In the genomic region with DNA sequence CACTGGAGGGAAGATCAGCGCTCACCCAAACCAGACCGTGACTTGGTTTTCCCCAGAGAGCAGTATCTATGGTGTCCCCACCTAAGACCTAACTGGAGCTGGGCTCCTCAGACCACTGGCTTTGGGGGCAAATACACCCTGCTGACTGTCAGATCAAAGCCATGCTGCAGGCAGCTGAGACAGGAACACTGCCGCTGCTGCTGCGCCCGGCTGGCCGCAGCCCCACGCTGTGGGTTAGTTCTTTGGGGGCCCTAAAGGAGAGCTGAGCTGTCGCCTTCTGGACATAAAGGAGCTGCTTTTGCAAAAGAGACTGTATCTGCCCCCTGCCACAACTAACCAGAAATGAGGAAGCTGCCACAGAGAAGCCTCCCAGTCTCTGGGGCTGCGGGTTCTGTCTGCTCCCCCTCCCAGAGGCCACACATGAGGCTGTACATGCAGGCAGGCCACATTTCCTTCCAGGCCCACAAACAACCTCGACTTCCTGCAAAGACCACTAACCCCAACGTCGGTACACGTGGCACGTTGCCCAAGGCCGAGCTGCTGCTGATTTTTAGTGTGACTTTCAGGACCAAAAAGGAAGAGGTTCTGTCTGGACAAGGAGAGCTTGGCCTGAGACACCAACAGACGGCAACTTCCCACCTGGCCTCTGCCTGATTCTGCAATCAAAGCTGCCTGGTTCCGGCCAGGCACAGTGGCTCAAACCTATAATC, we compare ENCODE assay signal across 8 cellular contexts. TPM values are rescaled to one million over a fixed set of nuclear protein-coding genes. Genes with fewer than 3 reads are reported as not detected.
DNase-seq lines count a peak whose midpoint lies in the region; ATAC-seq and TF ChIP-seq lines count a peak whose summit lies in the region.

No MANE protein-coding gene starts in this region.

- no peaks in the 10 kb centered on the region for H3K36me3 Mint-ChIP-seq in activated naive CD4-positive, alpha-beta T cell treated with anti-CD3 and anti-CD28 coated beads, Interleukin-2, amount 50 U/mL, for 72 hours

- TF ChIP-seq POLR2A in stomach (IDR thresholded peaks at IDR 0.05): no peak

- H3K27me3 ChIP-seq in liver (ENCODE audit: control insufficient read depth in 4 of 4, insufficient read depth in 4 of 4, low read length in 3 of 4) (no peaks in the 10 kb centered on the region), stomach (peaks cover 0 to 3% (median 0%) of the 10 kb centered on the region in 3 donors), MG63 (no peaks in the 10 kb centered on the region)

- no peak overlapping the region for H3K9ac ChIP-seq in liver (ENCODE audit: low read depth in 1 of 2, low read length in 2 of 2)

- TF ChIP-seq RAD21 in liver (IDR thresholded peaks at IDR 0.05): peak in 1 of 2 donors; percentile 37

- H3K27ac ChIP-seq in liver (ENCODE audit: low read depth in 1 of 2, low read length in 2 of 2) (peak overlapping the region; percentile 55 to 72), stomach (peak overlapping the region; percentile 44 to 84 (median 74))

- ATAC-seq in GM21723 (IDR thresholded peaks at IDR 0.05; ENCODE audit: unreplicated experiment): peak; percentile 63
- peak; percentile 62 to 82 for ATAC-seq in activated naive CD4-positive, alpha-beta T cell treated with anti-CD3 and anti-CD28 coated beads, Interleukin-2, amount 50 U/mL, for 72 hours

- TF ChIP-seq CTCF in liver (IDR thresholded peaks at IDR 0.05; ENCODE audit: low read depth, low read length, missing input control): no peak
- TF ChIP-seq CTCF in stomach (IDR thresholded peaks at IDR 0.05): no peak

- peak overlapping the region; percentile 16 to 61 for H3K27ac Mint-ChIP-seq in activated naive CD4-positive, alpha-beta T cell treated with anti-CD3 and anti-CD28 coated beads, Interleukin-2, amount 50 U/mL, for 72 hours

- DNase-seq in GDM1 (lab: John Stamatoyannopoulos, UW) (peak; percentile 99), OCI-M1 (lab: John Stamatoyannopoulos, UW) (peak; percentile 92), stomach (peak; percentile 69), MG63 (no peak), NCI-H1694 (lab: John Stamatoyannopoulos, UW) (no peak)
- DNase-seq in activated naive CD4-positive, alpha-beta T cell treated with anti-CD3 and anti-CD28 coated beads, Interleukin-2, amount 50 U/mL, for 72 hours (ENCODE audit: low spot score in 2 of 2): peak in 1 of 2 donors; percentile 67

- H3K4me1 ChIP-seq in liver (ENCODE audit: control insufficient read depth in 4 of 4, insufficient read depth in 4 of 4, low read length in 3 of 4) (peaks cover 0 to 5% (median 0%) of the 10 kb centered on the region in 4 donors), stomach (peaks cover 5 to 48% (median 5%) of the 10 kb centered on the region in 4 donors)

- no peak for TF ChIP-seq EP300 in stomach (IDR thresholded peaks at IDR 0.05)

- H3K36me3 ChIP-seq in liver (ENCODE audit: control insufficient read depth in 4 of 4, insufficient read depth in 3 of 4, low read depth in 1 of 4, low read length in 3 of 4) (no peaks in the 10 kb centered on the region), stomach (no peaks in the 10 kb centered on the region), MG63 (no peaks in the 10 kb centered on the region)

- WGBS in liver: 48% methylated on average over 17 of the region's 17 CpGs
- 23 to 57% (median 49%) methylated on average over 16 to 17 of the region's 17 CpGs for WGBS in stomach, 5 donors

- no peaks in the 10 kb centered on the region for H3K9me3 Mint-ChIP-seq in activated naive CD4-positive, alpha-beta T cell treated with anti-CD3 and anti-CD28 coated beads, Interleukin-2, amount 50 U/mL, for 72 hours

- intact Hi-C loops in stomach (cut with DNase I; ENCODE audit: low total_unique reads): no loop called here

- H3K9me3 ChIP-seq in liver (ENCODE audit: control insufficient read depth in 4 of 4, low read length in 3 of 4) (no peaks in the 10 kb centered on the region), stomach (no peaks in the 10 kb centered on the region), MG63 (no peaks in the 10 kb centered on the region)

- H3K4me3 ChIP-seq in liver (ENCODE audit: low read depth in 1 of 3, low read length in 3 of 3) (no peak overlapping the region), stomach (peak overlapping the region in 1 of 4 donors; percentile 3), MG63 (no peak overlapping the region)

TF ChIP-seq in liver, 16 proteins besides CTCF, POLR2A, EP300 and RAD21:
- TF ChIP-seq GABPA (IDR thresholded peaks at IDR 0.05 in 1 of 2, conservative IDR thresholded peaks at IDR 0.05 in 1 of 2) (peak in 1 of 2 donors; percentile 20), EGR1 (IDR thresholded peaks at IDR 0.05; ENCODE audit: low read depth in 2 of 2) (no peak), TAF1 (conservative IDR thresholded peaks at IDR 0.05) (no peak), SP1 (IDR thresholded peaks at IDR 0.05) (peak; percentile 45), HNF4A (conservative IDR thresholded peaks at IDR 0.05) (no peak), FOXA2 (IDR thresholded peaks at IDR 0.05) (no peak), FOXA1 (IDR thresholded peaks at IDR 0.05) (no peak), RXRA (IDR thresholded peaks at IDR 0.05) (peak in 1 of 2 donors; percentile 29), NR2F2 (IDR thresholded peaks at IDR 0.05) (peak; percentile 80)
- TF ChIP-seq, protein P1, sequence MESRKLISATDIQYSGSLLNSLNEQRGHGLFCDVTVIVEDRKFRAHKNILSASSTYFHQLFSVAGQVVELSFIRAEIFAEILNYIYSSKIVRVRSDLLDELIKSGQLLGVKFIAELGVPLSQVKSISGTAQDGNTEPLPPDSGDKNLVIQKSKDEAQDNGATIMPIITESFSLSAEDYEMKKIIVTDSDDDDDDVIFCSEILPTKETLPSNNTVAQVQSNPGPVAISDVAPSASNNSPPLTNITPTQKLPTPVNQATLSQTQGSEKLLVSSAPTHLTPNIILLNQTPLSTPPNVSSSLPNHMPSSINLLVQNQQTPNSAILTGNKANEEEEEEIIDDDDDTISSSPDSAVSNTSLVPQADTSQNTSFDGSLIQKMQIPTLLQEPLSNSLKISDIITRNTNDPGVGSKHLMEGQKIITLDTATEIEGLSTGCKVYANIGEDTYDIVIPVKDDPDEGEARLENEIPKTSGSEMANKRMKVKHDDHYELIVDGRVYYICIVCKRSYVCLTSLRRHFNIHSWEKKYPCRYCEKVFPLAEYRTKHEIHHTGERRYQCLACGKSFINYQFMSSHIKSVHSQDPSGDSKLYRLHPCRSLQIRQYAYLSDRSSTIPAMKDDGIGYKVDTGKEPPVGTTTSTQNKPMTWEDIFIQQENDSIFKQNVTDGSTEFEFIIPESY (IDR thresholded peaks at IDR 0.05): no peak
- TF ChIP-seq, protein P2, sequence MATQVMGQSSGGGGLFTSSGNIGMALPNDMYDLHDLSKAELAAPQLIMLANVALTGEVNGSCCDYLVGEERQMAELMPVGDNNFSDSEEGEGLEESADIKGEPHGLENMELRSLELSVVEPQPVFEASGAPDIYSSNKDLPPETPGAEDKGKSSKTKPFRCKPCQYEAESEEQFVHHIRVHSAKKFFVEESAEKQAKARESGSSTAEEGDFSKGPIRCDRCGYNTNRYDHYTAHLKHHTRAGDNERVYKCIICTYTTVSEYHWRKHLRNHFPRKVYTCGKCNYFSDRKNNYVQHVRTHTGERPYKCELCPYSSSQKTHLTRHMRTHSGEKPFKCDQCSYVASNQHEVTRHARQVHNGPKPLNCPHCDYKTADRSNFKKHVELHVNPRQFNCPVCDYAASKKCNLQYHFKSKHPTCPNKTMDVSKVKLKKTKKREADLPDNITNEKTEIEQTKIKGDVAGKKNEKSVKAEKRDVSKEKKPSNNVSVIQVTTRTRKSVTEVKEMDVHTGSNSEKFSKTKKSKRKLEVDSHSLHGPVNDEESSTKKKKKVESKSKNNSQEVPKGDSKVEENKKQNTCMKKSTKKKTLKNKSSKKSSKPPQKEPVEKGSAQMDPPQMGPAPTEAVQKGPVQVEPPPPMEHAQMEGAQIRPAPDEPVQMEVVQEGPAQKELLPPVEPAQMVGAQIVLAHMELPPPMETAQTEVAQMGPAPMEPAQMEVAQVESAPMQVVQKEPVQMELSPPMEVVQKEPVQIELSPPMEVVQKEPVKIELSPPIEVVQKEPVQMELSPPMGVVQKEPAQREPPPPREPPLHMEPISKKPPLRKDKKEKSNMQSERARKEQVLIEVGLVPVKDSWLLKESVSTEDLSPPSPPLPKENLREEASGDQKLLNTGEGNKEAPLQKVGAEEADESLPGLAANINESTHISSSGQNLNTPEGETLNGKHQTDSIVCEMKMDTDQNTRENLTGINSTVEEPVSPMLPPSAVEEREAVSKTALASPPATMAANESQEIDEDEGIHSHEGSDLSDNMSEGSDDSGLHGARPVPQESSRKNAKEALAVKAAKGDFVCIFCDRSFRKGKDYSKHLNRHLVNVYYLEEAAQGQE (IDR thresholded peaks at IDR 0.05): peak; percentile 21
- TF ChIP-seq, protein P3, sequence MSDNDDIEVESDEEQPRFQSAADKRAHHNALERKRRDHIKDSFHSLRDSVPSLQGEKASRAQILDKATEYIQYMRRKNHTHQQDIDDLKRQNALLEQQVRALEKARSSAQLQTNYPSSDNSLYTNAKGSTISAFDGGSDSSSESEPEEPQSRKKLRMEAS (IDR thresholded peaks at IDR 0.05): peak; percentile 79
TF ChIP-seq in liver: peak in this region for 6.

RNA-seq across cellular contexts. Expression of a gene that starts 18.2 kb away (rescaled TPM):
- 10 to 100 TPM; 36.0 to 45.8 TPM for total RNA-seq in activated naive CD4-positive, alpha-beta T cell treated with anti-CD3 and anti-CD28 coated beads, Interleukin-2, amount 50 U/mL, for 72 hours
- total RNA-seq in liver: 10 to 100 TPM; 10.0 to 12.9 TPM
- polyA plus RNA-seq in liver: 1 to 10 TPM; 2.7 to 3.6 TPM
- 1,000 to 10,000 TPM in 1 of 5 donors, 100 to 1,000 TPM in 2, 10 to 100 TPM in 2; 65.5 to 1,523 (median 142) TPM for total RNA-seq in stomach
- polyA plus RNA-seq in stomach: 10 to 100 TPM; 28.3 to 41.2 (median 40.0) TPM
- total RNA-seq in MG63 (2014; rRNA removed; shearing (Covaris generic); ENCODE audit: low replicate concordance): 7.3 and 24.0 TPM in 2 replicates

Comparison
In these comparisons a context has a peak if more than half of its experiments do, and no peak if none do; other contexts are left out.
1. DNase-seq: peak in GDM1 (single experiment), OCI-M1 (single experiment) and stomach (single experiment); none in MG63 (single experiment) and NCI-H1694 (single experiment).